ENCODE assay signal across 13 cellular contexts in the genomic region with DNA sequence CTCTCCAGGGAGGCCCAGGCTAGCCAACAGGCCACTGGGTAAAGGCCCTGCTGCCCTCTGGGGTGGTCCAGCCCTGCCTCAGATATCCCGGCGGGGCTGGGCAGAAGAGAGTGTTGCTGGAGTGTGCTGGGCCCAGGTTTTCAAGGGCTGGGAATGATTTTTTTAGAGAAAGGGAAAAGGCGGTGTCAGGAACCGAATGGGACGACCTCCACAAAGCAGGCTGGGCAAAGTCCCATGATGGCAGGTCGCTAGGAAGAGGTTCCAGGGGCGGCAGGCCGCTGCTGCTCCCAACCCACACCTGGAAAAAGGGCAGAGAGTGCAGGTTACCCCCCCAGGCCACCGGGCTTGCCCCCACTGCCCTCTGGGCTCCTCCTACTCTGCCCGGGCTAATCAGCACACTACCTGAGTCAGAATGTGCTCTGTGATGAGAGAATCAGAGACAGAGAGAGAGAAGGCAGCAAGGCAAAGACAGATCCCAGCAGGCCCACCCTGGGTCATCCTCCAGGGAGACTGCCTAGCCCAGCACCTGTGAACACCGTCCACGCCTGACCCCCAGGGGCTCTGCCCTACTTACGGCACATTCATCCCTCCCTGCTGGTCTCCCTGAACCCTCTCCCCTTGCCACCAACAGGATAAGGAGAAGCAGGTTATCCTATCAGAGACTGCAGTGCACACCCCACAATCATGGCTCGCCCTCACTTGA. TPM values are rescaled to one million over a fixed set of nuclear protein-coding genes. Genes with fewer than 3 reads are reported as not detected.
DNase-seq lines count a peak whose midpoint lies in the region; ATAC-seq and TF ChIP-seq lines count a peak whose summit lies in the region.
"Had no signal": no experiment of that assay in that cellular context is flagged by ENCODE, and none has a peak within 500 bp of the region (broad histone marks: within the 10 kb centered on the region; RNA-seq: fewer than 3 reads in every experiment).

No MANE protein-coding gene starts in this region.

- POLR2A ChIA-PET in activated CD4-positive, alpha-beta memory T cell treated with anti-CD3 and anti-CD28 coated beads for 36 hours (lab: Charles Lee), result no interaction called here
- POLR2A ChIA-PET in activated CD4-positive, alpha-beta memory T cell treated with anti-CD3 and anti-CD28 coated beads, Interleukin-2, amount 10 ng/mL, durations not matched to agents 7 days and 5 days (lab: Charles Lee), result interaction anchor here (1.0 kb wide), 1 partner anchor 55 kb away, joined by 3 read pairs; no protein-coding TSS in a partner anchor
- POLR2A ChIA-PET in T-cell (lab: Charles Lee), result no interaction called here

- no peak for TF ChIP-seq CTCF in retinal pigment epithelial cell (conservative IDR thresholded peaks at IDR 0.05; ENCODE audit: low read depth, low read length)

- H3K27me3 Mint-ChIP-seq in activated CD4-positive, alpha-beta memory T cell treated with anti-CD3 and anti-CD28 coated beads for 36 hours, result no peaks in the 10 kb centered on the region
- no peaks in the 10 kb centered on the region for H3K27me3 Mint-ChIP-seq in activated CD4-positive, alpha-beta memory T cell treated with anti-CD3 and anti-CD28 coated beads, Interleukin-2, amount 10 ng/mL, durations not matched to agents 7 days and 5 days
- H3K27me3 Mint-ChIP-seq in T-cell, result no peaks in the 10 kb centered on the region

- no peak overlapping the region for H3K27ac ChIP-seq in aorta (ENCODE audit: low read depth in 1 of 2, low read length in 2 of 2)

- H3K27me3 ChIP-seq in iPS-15b (ENCODE audit: control insufficient read depth, insufficient read depth, low read length) (no peaks in the 10 kb centered on the region), aorta (ENCODE audit: control insufficient read depth in 1 of 2, insufficient read depth in 2 of 2, low read length in 1 of 2) (no peaks in the 10 kb centered on the region)
- H3K27me3 ChIP-seq: uterus had no signal

- H3K4me3 ChIP-seq in iPS-15b (ENCODE audit: low read depth, low read length) (no peak overlapping the region), retinal pigment epithelial cell (ENCODE audit: low read length) (peak overlapping the region; percentile 5), aorta (ENCODE audit: low read length in 2 of 2) (no peak overlapping the region)
- H3K4me3 ChIP-seq: mucosa of descending colon, uterus had no signal

- no peaks in the 10 kb centered on the region for H3K9me3 Mint-ChIP-seq in activated CD4-positive, alpha-beta memory T cell treated with anti-CD3 and anti-CD28 coated beads for 36 hours
- no peaks in the 10 kb centered on the region for H3K9me3 Mint-ChIP-seq in activated CD4-positive, alpha-beta memory T cell treated with anti-CD3 and anti-CD28 coated beads, Interleukin-2, amount 10 ng/mL, durations not matched to agents 7 days and 5 days
- no peaks in the 10 kb centered on the region for H3K9me3 Mint-ChIP-seq in T-cell

- DNase-seq in activated CD4-positive, alpha-beta memory T cell treated with anti-CD3 and anti-CD28 coated beads for 36 hours, result no peak
- DNase-seq in activated CD4-positive, alpha-beta memory T cell treated with anti-CD3 and anti-CD28 coated beads, Interleukin-2, amount 10 ng/mL, durations not matched to agents 7 days and 5 days, result no peak
- DNase-seq in T-cell (no peak), retinal pigment epithelial cell (ENCODE audit: low read depth) (no peak), SKM-1 treated with dmso at 0.1 percent for 144 hours (lab: John Stamatoyannopoulos, UW; ENCODE audit: unreplicated experiment) (no peak), aorta (no peak)
- DNase-seq: ACHN; activated naive CD4-positive, alpha-beta T cell treated with anti-CD3 and anti-CD28 coated beads, Interleukin-2, amount 50 U/mL, for 16 hours; mucosa of descending colon; NCI-H2029 treated with DMSO at 0.1 percent for 48 hours; uterus had no signal

- H3K4me1 ChIP-seq in iPS-15b (ENCODE audit: control insufficient read depth, insufficient read depth, low read length), result peaks cover 14% of the 10 kb centered on the region
- H3K4me1 ChIP-seq in aorta (ENCODE audit: control insufficient read depth in 1 of 2, insufficient read depth in 2 of 2, low read length in 2 of 2), result peaks cover 0 to 3% of the 10 kb centered on the region in 2 donors

- H3K4me1 Mint-ChIP-seq in activated CD4-positive, alpha-beta memory T cell treated with anti-CD3 and anti-CD28 coated beads for 36 hours (ENCODE audit: low read depth), result peaks cover 69% of the 10 kb centered on the region
- H3K4me1 Mint-ChIP-seq in activated CD4-positive, alpha-beta memory T cell treated with anti-CD3 and anti-CD28 coated beads, Interleukin-2, amount 10 ng/mL, durations not matched to agents 7 days and 5 days, result peaks cover 59% of the 10 kb centered on the region
- peaks cover 80 to 83% (median 82%) of the 10 kb centered on the region in 3 donors for H3K4me1 Mint-ChIP-seq in T-cell

- H3K36me3 ChIP-seq in iPS-15b (ENCODE audit: control insufficient read depth, insufficient read depth, low read length) (peaks cover 22% of the 10 kb centered on the region), aorta (ENCODE audit: control insufficient read depth in 1 of 2, insufficient read depth in 2 of 2, low read length in 1 of 2) (peaks cover 0 to 2% of the 10 kb centered on the region in 2 donors)
- H3K36me3 ChIP-seq: uterus had no signal

- peaks cover 55% of the 10 kb centered on the region for H3K36me3 Mint-ChIP-seq in activated CD4-positive, alpha-beta memory T cell treated with anti-CD3 and anti-CD28 coated beads for 36 hours
- H3K36me3 Mint-ChIP-seq in activated CD4-positive, alpha-beta memory T cell treated with anti-CD3 and anti-CD28 coated beads, Interleukin-2, amount 10 ng/mL, durations not matched to agents 7 days and 5 days (ENCODE audit: low read depth), result peaks cover 56% of the 10 kb centered on the region
- peaks cover 34% of the 10 kb centered on the region for H3K36me3 Mint-ChIP-seq in T-cell

- peak overlapping the region; percentile 12 for H3K9ac ChIP-seq in iPS-15b (ENCODE audit: low read depth, low read length)

- H3K27ac Mint-ChIP-seq in activated CD4-positive, alpha-beta memory T cell treated with anti-CD3 and anti-CD28 coated beads for 36 hours, result peak overlapping the region; percentile 51
- no peak overlapping the region for H3K27ac Mint-ChIP-seq in activated CD4-positive, alpha-beta memory T cell treated with anti-CD3 and anti-CD28 coated beads, Interleukin-2, amount 10 ng/mL, durations not matched to agents 7 days and 5 days
- peak overlapping the region; percentile 88 to 91 for H3K27ac Mint-ChIP-seq in T-cell

- 80 to 82% methylated on average over 14 of the region's 14 CpGs for WGBS in aorta, 2 donors

- CTCF ChIA-PET in activated CD4-positive, alpha-beta memory T cell treated with anti-CD3 and anti-CD28 coated beads for 36 hours (lab: Charles Lee), result no interaction called here
- CTCF ChIA-PET in activated CD4-positive, alpha-beta memory T cell treated with anti-CD3 and anti-CD28 coated beads, Interleukin-2, amount 10 ng/mL, durations not matched to agents 7 days and 5 days (lab: Charles Lee), result no interaction called here
- CTCF ChIA-PET in T-cell (lab: Charles Lee), result interaction anchor here in 1 of 2 donors (0.8 kb wide), 1 partner anchor 112 kb away, joined by 3 read pairs; no protein-coding TSS in a partner anchor

- intact Hi-C loops in activated CD4-positive, alpha-beta memory T cell treated with anti-CD3 and anti-CD28 coated beads for 36 hours (cut with micrococcal nuclease), result loop anchor here (5.0 kb wide), 1 partner anchor 374 kb away; the partner anchor contains the start of genes MORC2 and TUG1
- intact Hi-C loops in aorta (cut with DNase I), result no loop called here

- H3K9me3 ChIP-seq in iPS-15b (ENCODE audit: control insufficient read depth, insufficient read depth, low read length) (no peaks in the 10 kb centered on the region), aorta (ENCODE audit: control insufficient read depth, low read length) (no peaks in the 10 kb centered on the region)
- H3K9me3 ChIP-seq: mucosa of descending colon, uterus had no signal

- no peak overlapping the region for H3K4me3 Mint-ChIP-seq in activated CD4-positive, alpha-beta memory T cell treated with anti-CD3 and anti-CD28 coated beads for 36 hours
- H3K4me3 Mint-ChIP-seq in activated CD4-positive, alpha-beta memory T cell treated with anti-CD3 and anti-CD28 coated beads, Interleukin-2, amount 10 ng/mL, durations not matched to agents 7 days and 5 days, result no peak overlapping the region
- H3K4me3 Mint-ChIP-seq in T-cell, result peak overlapping the region in 1 of 3 donors; percentile 87

- ATAC-seq in T-cell (replicated peaks in 1 of 4), result no peak
- ATAC-seq in GM18520 (IDR thresholded peaks at IDR 0.05; ENCODE audit: unreplicated experiment), result no peak
- no peak for ATAC-seq in aorta (ENCODE audit: low FRiP score)
- ATAC-seq: mucosa of descending colon had no signal

RNA-seq across cellular contexts. Expression of gene PATZ1, which starts 4.6 kb away (rescaled TPM):
- total RNA-seq in activated CD4-positive, alpha-beta memory T cell treated with anti-CD3 and anti-CD28 coated beads for 36 hours, result 10 to 100 TPM; 19.8 to 20.0 TPM
- total RNA-seq in activated CD4-positive, alpha-beta memory T cell treated with anti-CD3 and anti-CD28 coated beads, Interleukin-2, amount 10 ng/mL, durations not matched to agents 7 days and 5 days, result 10 to 100 TPM; 18.6 to 19.5 TPM
- total RNA-seq in T-cell, result 10 to 100 TPM; 53.1 to 56.7 (median 54.6) TPM
- total RNA-seq in aorta, result 10 to 100 TPM; 14.1 to 17.6 TPM
- polyA plus RNA-seq in aorta, result 10 to 100 TPM in 1 of 2 donors, 1 to 10 TPM in 1; 3.3 to 11.5 TPM

RNA-seq across cellular contexts. Expression of gene PIK3IP1, which starts 49.2 kb away (rescaled TPM):
- 10 to 100 TPM; 18.8 to 19.1 TPM for total RNA-seq in activated CD4-positive, alpha-beta memory T cell treated with anti-CD3 and anti-CD28 coated beads for 36 hours
- 10 to 100 TPM; 56.4 to 57.8 TPM for total RNA-seq in activated CD4-positive, alpha-beta memory T cell treated with anti-CD3 and anti-CD28 coated beads, Interleukin-2, amount 10 ng/mL, durations not matched to agents 7 days and 5 days
- 100 to 1,000 TPM; 460 to 628 (median 478) TPM for total RNA-seq in T-cell
- total RNA-seq in aorta, result 10 to 100 TPM; 14.1 to 41.6 TPM
- polyA plus RNA-seq in aorta, result 10 to 100 TPM; 16.8 to 44.9 TPM

RNA-seq across cellular contexts. Expression of gene DRG1, which starts 57.9 kb away (rescaled TPM):
- 100 to 1,000 TPM in 1 of 2 experiments, 10 to 100 TPM in 1; 97.1 to 116 TPM for total RNA-seq in activated CD4-positive, alpha-beta memory T cell treated with anti-CD3 and anti-CD28 coated beads for 36 hours
- total RNA-seq in activated CD4-positive, alpha-beta memory T cell treated with anti-CD3 and anti-CD28 coated beads, Interleukin-2, amount 10 ng/mL, durations not matched to agents 7 days and 5 days, result 10 to 100 TPM; 73.4 to 86.4 TPM
- 10 to 100 TPM; 56.9 to 69.3 (median 62.3) TPM for total RNA-seq in T-cell
- total RNA-seq in aorta, result 10 to 100 TPM; 34.4 to 37.2 TPM
- 10 to 100 TPM; 45.2 to 58.2 TPM for polyA plus RNA-seq in aorta

Comparison
In these comparisons a context has a peak if more than half of its experiments do, and no peak if none do; other contexts are left out.
1. RNA of gene PIK3IP1, which starts 49.2 kb away (total RNA-seq): 460 to 628 TPM in T-cell; 56.4 to 57.8 TPM in activated CD4-positive, alpha-beta memory T cell treated with anti-CD3 and anti-CD28 coated beads, Interleukin-2, amount 10 ng/mL, durations not matched to agents 7 days and 5 days, 14.1 to 41.6 TPM in aorta and 18.8 to 19.1 TPM in activated CD4-positive, alpha-beta memory T cell treated with anti-CD3 and anti-CD28 coated beads for 36 hours; every median in the first group is over 4 times any median in the second.